In the genomic region with DNA sequence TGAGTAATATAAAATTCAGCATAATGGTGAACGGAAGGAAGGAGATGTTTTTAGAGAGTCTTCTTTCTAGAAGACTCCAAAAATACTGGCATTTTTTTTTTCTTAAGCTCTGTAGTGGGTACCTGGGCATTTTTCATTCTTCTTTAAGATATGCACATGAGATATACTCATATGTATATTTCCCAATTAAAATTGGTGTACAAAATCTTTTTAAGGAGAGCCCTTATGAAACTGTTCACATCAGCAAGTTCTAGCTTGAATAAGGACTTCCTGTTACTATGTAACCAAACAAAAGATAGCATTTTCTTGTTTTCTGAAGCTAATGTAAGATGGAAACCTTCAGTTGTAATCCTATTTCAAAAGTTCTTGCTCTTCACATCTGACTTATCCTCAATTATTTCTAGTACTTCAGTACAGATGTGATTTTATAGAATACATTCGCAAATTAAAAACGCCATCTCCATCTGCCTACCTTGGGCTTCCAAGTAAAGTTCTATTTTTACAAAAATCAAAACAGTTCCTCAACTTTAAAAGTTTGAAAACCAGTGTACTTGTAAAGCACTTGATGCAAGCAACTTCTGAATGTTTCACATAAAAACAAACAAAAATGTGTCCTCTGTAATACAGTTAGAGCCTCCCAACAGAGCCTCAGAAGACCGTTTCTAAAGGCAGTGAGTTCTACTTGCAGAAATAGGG, we compare ENCODE assay signal across 1 cellular context.
TF ChIP-seq lines count a peak whose summit lies in the region.

No MANE protein-coding gene starts in this region.

TF ChIP-seq in WTC11, 78 proteins besides CTCF, POLR2A, EP300 and RAD21 (continued from another document):
- TF ChIP-seq ARID4B (CRISPR knock-in tag; IDR thresholded peaks at IDR 0.05; ENCODE audit: borderline replicate concordance) (no peak), CREM (CRISPR knock-in tag; IDR thresholded peaks at IDR 0.05) (no peak), ZNF219 (CRISPR knock-in tag; IDR thresholded peaks at IDR 0.05; ENCODE audit: borderline replicate concordance) (no peak), SOX15 (CRISPR knock-in tag; IDR thresholded peaks at IDR 0.05) (no peak)
- TF ChIP-seq, protein P1, sequence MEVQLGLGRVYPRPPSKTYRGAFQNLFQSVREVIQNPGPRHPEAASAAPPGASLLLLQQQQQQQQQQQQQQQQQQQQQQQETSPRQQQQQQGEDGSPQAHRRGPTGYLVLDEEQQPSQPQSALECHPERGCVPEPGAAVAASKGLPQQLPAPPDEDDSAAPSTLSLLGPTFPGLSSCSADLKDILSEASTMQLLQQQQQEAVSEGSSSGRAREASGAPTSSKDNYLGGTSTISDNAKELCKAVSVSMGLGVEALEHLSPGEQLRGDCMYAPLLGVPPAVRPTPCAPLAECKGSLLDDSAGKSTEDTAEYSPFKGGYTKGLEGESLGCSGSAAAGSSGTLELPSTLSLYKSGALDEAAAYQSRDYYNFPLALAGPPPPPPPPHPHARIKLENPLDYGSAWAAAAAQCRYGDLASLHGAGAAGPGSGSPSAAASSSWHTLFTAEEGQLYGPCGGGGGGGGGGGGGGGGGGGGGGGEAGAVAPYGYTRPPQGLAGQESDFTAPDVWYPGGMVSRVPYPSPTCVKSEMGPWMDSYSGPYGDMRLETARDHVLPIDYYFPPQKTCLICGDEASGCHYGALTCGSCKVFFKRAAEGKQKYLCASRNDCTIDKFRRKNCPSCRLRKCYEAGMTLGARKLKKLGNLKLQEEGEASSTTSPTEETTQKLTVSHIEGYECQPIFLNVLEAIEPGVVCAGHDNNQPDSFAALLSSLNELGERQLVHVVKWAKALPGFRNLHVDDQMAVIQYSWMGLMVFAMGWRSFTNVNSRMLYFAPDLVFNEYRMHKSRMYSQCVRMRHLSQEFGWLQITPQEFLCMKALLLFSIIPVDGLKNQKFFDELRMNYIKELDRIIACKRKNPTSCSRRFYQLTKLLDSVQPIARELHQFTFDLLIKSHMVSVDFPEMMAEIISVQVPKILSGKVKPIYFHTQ (CRISPR knock-in tag; IDR thresholded peaks at IDR 0.05) = no peak
